ENCODE assay signal across 8 cellular contexts in genomic region chr17:40553694-40554534, GRCh38. TPM values are rescaled to one million over a fixed set of nuclear protein-coding genes. Genes with fewer than 3 reads are reported as not detected.
A peak's percentile ranks its signal among the peaks of the same experiment; 100 is the strongest.
DNase-seq lines count a peak whose midpoint lies in the region; ATAC-seq and TF ChIP-seq lines count a peak whose summit lies in the region.

No MANE protein-coding gene starts in this region.

- TF ChIP-seq CTCF in activated B cell treated with CpG ODN at 0.5 μM for 24 hours (IDR thresholded peaks at IDR 0.05), result no peak
- TF ChIP-seq CTCF in fibroblast of villous mesenchyme (IDR thresholded peaks at IDR 0.05; ENCODE audit: insufficient read depth, low read depth, low read length), result no peak
- TF ChIP-seq CTCF in osteocyte (IDR thresholded peaks at IDR 0.05), result no peak

- no peaks in the 10 kb centered on the region for H3K27me3 Mint-ChIP-seq in activated CD4-positive, alpha-beta T cell treated with anti-CD3 and anti-CD28 coated beads for 36 hours
- no peaks in the 10 kb centered on the region for H3K27me3 Mint-ChIP-seq in activated B cell treated with CpG ODN at 0.5 μM for 24 hours
- H3K27me3 Mint-ChIP-seq in osteocyte (ENCODE audit: unreplicated experiment), result no peaks in the 10 kb centered on the region

- peak overlapping the region; percentile 49 for H3K4me3 Mint-ChIP-seq in activated CD4-positive, alpha-beta T cell treated with anti-CD3 and anti-CD28 coated beads for 36 hours
- H3K4me3 Mint-ChIP-seq in activated B cell treated with CpG ODN at 0.5 μM for 24 hours (peak overlapping the region; percentile 74), osteocyte (ENCODE audit: unreplicated experiment) (peak overlapping the region; percentile 38)

- no peaks in the 10 kb centered on the region for H3K9me3 Mint-ChIP-seq in activated CD4-positive, alpha-beta T cell treated with anti-CD3 and anti-CD28 coated beads for 36 hours (ENCODE audit: low read depth)
- no peaks in the 10 kb centered on the region for H3K9me3 Mint-ChIP-seq in activated B cell treated with CpG ODN at 0.5 μM for 24 hours
- no peaks in the 10 kb centered on the region for H3K9me3 Mint-ChIP-seq in osteocyte (ENCODE audit: unreplicated experiment)

- intact Hi-C loops in activated CD4-positive, alpha-beta T cell treated with anti-CD3 and anti-CD28 coated beads for 36 hours (cut with DNase I, micrococcal nuclease), result no loop called here
- intact Hi-C loops in activated B cell treated with CpG ODN at 0.5 μM for 24 hours (cut with micrococcal nuclease), result loop anchor here (5.0 kb wide), 2 partner anchors 157 to 192 kb away; partner anchors contain the start of gene GJD3

- peak; percentile 61 for DNase-seq in activated CD4-positive, alpha-beta T cell treated with anti-CD3 and anti-CD28 coated beads for 36 hours
- no peak for DNase-seq in activated CD4-positive, alpha-beta T cell treated with anti-CD3 and anti-CD28 coated beads for 4 hours
- DNase-seq in activated B cell treated with CpG ODN at 0.5 μM for 24 hours, result peak; percentile 27
- DNase-seq in fibroblast of villous mesenchyme (ENCODE audit: low read depth), result peak; percentile 82
- no peak for DNase-seq in osteocyte (ENCODE audit: extremely low spot score, unreplicated experiment)
- DNase-seq in DMS 273 treated with DMSO at 0.1 percent for 48 hours (lab: John Stamatoyannopoulos, UW), result no peak
- DNase-seq in glomerular visceral epithelial cell (ENCODE audit: extremely low spot score), result no peak

- peaks cover 97% of the 10 kb centered on the region for H3K4me1 Mint-ChIP-seq in activated CD4-positive, alpha-beta T cell treated with anti-CD3 and anti-CD28 coated beads for 36 hours
- H3K4me1 Mint-ChIP-seq in activated B cell treated with CpG ODN at 0.5 μM for 24 hours, result peaks cover 99% of the 10 kb centered on the region
- peaks cover 92% of the 10 kb centered on the region for H3K4me1 Mint-ChIP-seq in osteocyte (ENCODE audit: unreplicated experiment)

- CTCF ChIA-PET in activated CD4-positive, alpha-beta T cell treated with anti-CD3 and anti-CD28 coated beads for 36 hours (lab: Charles Lee), result interaction anchor here (0.6 to 18.2 kb wide), 11 partner anchors 18 to 228 kb away, joined by 3 to 403 read pairs (median 3); no protein-coding TSS in a partner anchor
- CTCF ChIA-PET in activated B cell treated with CpG ODN at 0.5 μM for 24 hours (lab: Charles Lee), result interaction anchor here (0.8 to 16.7 kb wide), 5 partner anchors 14 to 75 kb away, joined by 3 to 426 read pairs (median 4); no protein-coding TSS in a partner anchor

- H3K4me3 ChIP-seq in fibroblast of villous mesenchyme (ENCODE audit: low read depth, low read length), result no peak overlapping the region

- POLR2A ChIA-PET in activated CD4-positive, alpha-beta T cell treated with anti-CD3 and anti-CD28 coated beads for 36 hours (lab: Charles Lee), result interaction anchor here (0.6 to 2.7 kb wide), 7 partner anchors 10 to 56 kb away, joined by 3 to 16 read pairs (median 3); no protein-coding TSS in a partner anchor
- POLR2A ChIA-PET in activated B cell treated with CpG ODN at 0.5 μM for 24 hours (lab: Charles Lee), result interaction anchor here (0.6 to 40.7 kb wide), 19 partner anchors 5 to 1135 kb away, joined by 3 to 1885 read pairs (median 4); partner anchors contain the start of genes CCR7, EIF1, IGFBP4 and SMARCE1

- peak overlapping the region; percentile 84 for H3K27ac Mint-ChIP-seq in activated CD4-positive, alpha-beta T cell treated with anti-CD3 and anti-CD28 coated beads for 36 hours
- H3K27ac Mint-ChIP-seq in activated B cell treated with CpG ODN at 0.5 μM for 24 hours, result peak overlapping the region; percentile 99
- peak overlapping the region; percentile 98 for H3K27ac Mint-ChIP-seq in osteocyte (ENCODE audit: unreplicated experiment)

- peak; percentile 2 for ATAC-seq in activated CD4-positive, alpha-beta T cell treated with anti-CD3 and anti-CD28 coated beads for 36 hours
- ATAC-seq in activated B cell treated with CpG ODN at 0.5 μM for 24 hours (ENCODE audit: low read depth) (peak; percentile 26), GM21381 (IDR thresholded peaks at IDR 0.05; ENCODE audit: unreplicated experiment) (no peak)

- H3K36me3 Mint-ChIP-seq in activated CD4-positive, alpha-beta T cell treated with anti-CD3 and anti-CD28 coated beads for 36 hours (ENCODE audit: low read depth), result peaks cover 74% of the 10 kb centered on the region
- H3K36me3 Mint-ChIP-seq in activated B cell treated with CpG ODN at 0.5 μM for 24 hours (ENCODE audit: low read depth) (peaks cover 82% of the 10 kb centered on the region), osteocyte (ENCODE audit: unreplicated experiment) (peaks cover 6% of the 10 kb centered on the region)

RNA-seq across cellular contexts. Expression of gene CCR7, which starts 11.4 kb away (rescaled TPM):
- 100 to 1,000 TPM; 325 to 389 TPM for total RNA-seq in activated CD4-positive, alpha-beta T cell treated with anti-CD3 and anti-CD28 coated beads for 36 hours
- 572 and 573 TPM in 2 replicates for total RNA-seq in activated B cell treated with CpG ODN at 0.5 μM for 24 hours
- not detected in 2 replicates for total RNA-seq in fibroblast of villous mesenchyme
- 0.21 TPM in 1 of 2 replicates, not detected in the other for total RNA-seq in osteocyte

RNA-seq across cellular contexts. Expression of gene TNS4, which starts 52.5 kb away (rescaled TPM):
- 10 to 100 TPM; 10.8 to 12.8 TPM for total RNA-seq in activated CD4-positive, alpha-beta T cell treated with anti-CD3 and anti-CD28 coated beads for 36 hours
- total RNA-seq in activated B cell treated with CpG ODN at 0.5 μM for 24 hours (0.18 TPM in 1 of 2 replicates, not detected in the other), fibroblast of villous mesenchyme (not detected in 2 replicates), osteocyte (0.21 and 0.73 TPM in 2 replicates)

Comparison
In these comparisons a context has a peak if more than half of its experiments do, and no peak if none do; other contexts are left out.
1. DNase-seq: peak in activated CD4-positive, alpha-beta T cell treated with anti-CD3 and anti-CD28 coated beads for 36 hours (single experiment), activated B cell treated with CpG ODN at 0.5 μM for 24 hours (single experiment) and fibroblast of villous mesenchyme (single experiment); none in activated CD4-positive, alpha-beta T cell treated with anti-CD3 and anti-CD28 coated beads for 4 hours (0 of 2), osteocyte (single experiment), DMS 273 treated with DMSO at 0.1 percent for 48 hours (single experiment) and glomerular visceral epithelial cell (single experiment).
2. RNA of gene CCR7, which starts 11.4 kb away (total RNA-seq): 572 to 573 TPM in activated B cell treated with CpG ODN at 0.5 μM for 24 hours and 325 to 389 TPM in activated CD4-positive, alpha-beta T cell treated with anti-CD3 and anti-CD28 coated beads for 36 hours; 0.21 TPM in osteocyte and not detected in fibroblast of villous mesenchyme; every median in the first group is over 100 times any median in the second.
3. Peak in every context shown above with its lines, with median percentiles within 50 percentile points of each other: H3K27ac Mint-ChIP-seq and H3K4me3 Mint-ChIP-seq.